ENCODE assay signal across 7 cellular contexts in genomic region chr4:38319456-38320348, GRCh38.
DNase-seq lines count a peak whose midpoint lies in the region; ATAC-seq, FAIRE-seq and TF ChIP-seq lines count a peak whose summit lies in the region.

No MANE protein-coding gene starts in this region.

- H3K4me3 ChIP-seq in bronchial epithelial cell (ENCODE audit: low read depth, low read length), result no peak overlapping the region
- peak overlapping the region; percentile 45 to 75 for H3K4me3 ChIP-seq in kidney (ENCODE audit: low read length in 2 of 2)

- peak overlapping the region; percentile 51 to 75 for H3K9ac ChIP-seq in kidney (ENCODE audit: low read length in 2 of 2)

- peaks cover 28% of the 10 kb centered on the region for H3K4me1 Mint-ChIP-seq in activated B cell treated with CpG ODN at 0.5 μM for 24 hours

- no peak for TF ChIP-seq POLR2A in GM18505 (IDR thresholded peaks at IDR 0.05; ENCODE audit: borderline replicate concordance, extremely low read depth, insufficient read depth, insufficient read length)

- FAIRE-seq in bronchial epithelial cell (lab: Jason Lieb, UNC) (no peak), kidney (lab: Jason Lieb, UNC) (peak; percentile 23)

- H3K36me3 ChIP-seq in bronchial epithelial cell (ENCODE audit: control insufficient read depth, insufficient read depth, low read length) (no peaks in the 10 kb centered on the region), kidney (ENCODE audit: control insufficient read depth in 1 of 2, insufficient read depth in 2 of 2, low read length in 2 of 2) (no peaks in the 10 kb centered on the region)

- peak; percentile 82 for DNase-seq in NCI-H2227 (lab: John Stamatoyannopoulos, UW; ENCODE audit: unreplicated experiment)
- DNase-seq in activated B cell treated with CpG ODN at 0.5 μM for 24 hours, result peak; percentile 84
- DNase-seq in bronchial epithelial cell (ENCODE audit: low read depth), result peak; percentile 75
- peak; percentile 96 for DNase-seq in kidney
- DNase-seq in stimulated activated CD4-positive, alpha-beta T cell treated with anti-CD3 and anti-CD28 coated beads, Interleukin-12 subunit alpha, Interleukin-12 subunit beta, amount 100 ng/mL, for 4 hours, result peak; percentile 95

- peak overlapping the region; percentile 88 for H3K27ac Mint-ChIP-seq in activated B cell treated with CpG ODN at 0.5 μM for 24 hours

- peak; percentile 50 for ATAC-seq in GM18505 (IDR thresholded peaks at IDR 0.05; ENCODE audit: unreplicated experiment)
- ATAC-seq in HG03108 (IDR thresholded peaks at IDR 0.05; ENCODE audit: unreplicated experiment), result peak; percentile 41
- ATAC-seq in activated B cell treated with CpG ODN at 0.5 μM for 24 hours (ENCODE audit: low read depth), result peak; percentile 77

- peaks cover 12 to 21% of the 10 kb centered on the region in 2 donors for H3K4me1 ChIP-seq in kidney (ENCODE audit: control insufficient read depth in 1 of 2, insufficient read depth in 1 of 2, low read depth in 1 of 2, low read length in 2 of 2)

- no peaks in the 10 kb centered on the region for H3K27me3 ChIP-seq in bronchial epithelial cell (ENCODE audit: control insufficient read depth, insufficient read depth, low read length)

- no peaks in the 10 kb centered on the region for H3K9me3 ChIP-seq in kidney (ENCODE audit: control insufficient read depth in 1 of 2, low read length in 2 of 2)

- H3K27me3 Mint-ChIP-seq in activated B cell treated with CpG ODN at 0.5 μM for 24 hours, result no peaks in the 10 kb centered on the region

- H3K4me3 Mint-ChIP-seq in activated B cell treated with CpG ODN at 0.5 μM for 24 hours, result peak overlapping the region; percentile 78

- TF ChIP-seq CTCF in activated B cell treated with CpG ODN at 0.5 μM for 24 hours (IDR thresholded peaks at IDR 0.05) (peak; percentile 72), bronchial epithelial cell (IDR thresholded peaks at IDR 0.05; ENCODE audit: insufficient read depth, low read length, severe bottlenecking) (peak; percentile 96), kidney (IDR thresholded peaks at IDR 0.05; ENCODE audit: borderline replicate concordance, extremely low read depth, insufficient read depth) (peak; percentile 98)

- peak overlapping the region; percentile 78 to 94 for H3K27ac ChIP-seq in kidney (ENCODE audit: low read depth in 2 of 2, low read length in 2 of 2)

- POLR2A ChIA-PET in activated B cell treated with CpG ODN at 0.5 μM for 24 hours (lab: Charles Lee), result interaction anchor here (0.7 to 2.9 kb wide), 10 partner anchors 10 to 714 kb away, joined by 3 to 28 read pairs (median 4); no protein-coding TSS in a partner anchor

- CTCF ChIA-PET in activated B cell treated with CpG ODN at 0.5 μM for 24 hours (lab: Charles Lee), result interaction anchor here (0.7 to 3.9 kb wide), 15 partner anchors 9 to 411 kb away, joined by 3 to 57 read pairs (median 5); no protein-coding TSS in a partner anchor

- intact Hi-C loops in activated B cell treated with CpG ODN at 0.5 μM for 24 hours (cut with micrococcal nuclease), result loop anchor here (1.0 to 10.0 kb wide), 11 partner anchors 9 to 845 kb away; partner anchors contain the start of genes RELL1, TBC1D1 and TLR6
- intact Hi-C loops in kidney (cut with DNase I), result loop anchor here (10.0 kb wide), 1 partner anchor 355 kb away; no protein-coding TSS in a partner anchor

- no peaks in the 10 kb centered on the region for H3K9me3 Mint-ChIP-seq in activated B cell treated with CpG ODN at 0.5 μM for 24 hours

- H3K36me3 Mint-ChIP-seq in activated B cell treated with CpG ODN at 0.5 μM for 24 hours (ENCODE audit: low read depth), result no peaks in the 10 kb centered on the region
